Comparison of ENCODE assay signal across 1 cellular context in genomic region chr9:96293481-96293880, GRCh38.
TF ChIP-seq lines count a peak whose summit lies in the region.

No MANE protein-coding gene starts in this region.

TF ChIP-seq in SK-N-SH treated with all-trans-retinoic acid at 6 μM for 48 hours, 23 proteins besides CTCF, POLR2A, EP300 and RAD21 (continued from another document):
- TF ChIP-seq, protein P1, sequence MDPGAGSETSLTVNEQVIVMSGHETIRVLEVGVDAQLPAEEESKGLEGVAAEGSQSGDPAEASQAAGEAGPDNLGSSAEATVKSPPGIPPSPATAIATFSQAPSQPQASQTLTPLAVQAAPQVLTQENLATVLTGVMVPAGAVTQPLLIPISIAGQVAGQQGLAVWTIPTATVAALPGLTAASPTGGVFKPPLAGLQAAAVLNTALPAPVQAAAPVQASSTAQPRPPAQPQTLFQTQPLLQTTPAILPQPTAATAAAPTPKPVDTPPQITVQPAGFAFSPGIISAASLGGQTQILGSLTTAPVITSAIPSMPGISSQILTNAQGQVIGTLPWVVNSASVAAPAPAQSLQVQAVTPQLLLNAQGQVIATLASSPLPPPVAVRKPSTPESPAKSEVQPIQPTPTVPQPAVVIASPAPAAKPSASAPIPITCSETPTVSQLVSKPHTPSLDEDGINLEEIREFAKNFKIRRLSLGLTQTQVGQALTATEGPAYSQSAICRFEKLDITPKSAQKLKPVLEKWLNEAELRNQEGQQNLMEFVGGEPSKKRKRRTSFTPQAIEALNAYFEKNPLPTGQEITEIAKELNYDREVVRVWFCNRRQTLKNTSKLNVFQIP (CRISPR knock-in tag; IDR thresholded peaks at IDR 0.05; ENCODE audit: borderline replicate concordance, low read depth) = no peak
- TF ChIP-seq RARB (CRISPR knock-in tag; IDR thresholded peaks at IDR 0.05) (no peak), OSR1 (CRISPR knock-in tag; IDR thresholded peaks at IDR 0.05) (no peak), PPARA (CRISPR knock-in tag; IDR thresholded peaks at IDR 0.05; ENCODE audit: borderline replicate concordance) (no peak), GLIS3 (CRISPR knock-in tag; IDR thresholded peaks at IDR 0.05) (no peak), ZNF565 (CRISPR knock-in tag; conservative IDR thresholded peaks at IDR 0.05; ENCODE audit: low read depth) (no peak), ARNTL (CRISPR knock-in tag; IDR thresholded peaks at IDR 0.05; ENCODE audit: borderline replicate concordance, low read depth) (no peak)
TF ChIP-seq in SK-N-SH treated with all-trans-retinoic acid at 6 μM for 48 hours: peak in this region for 0.
